In genomic region chr6:27188885-27189418, GRCh38 we compare ENCODE assay signal across 8 cellular contexts. TPM values are rescaled to one million over a fixed set of nuclear protein-coding genes. Genes with fewer than 3 reads are reported as not detected.
DNase-seq lines count a peak whose midpoint lies in the region; ATAC-seq, FAIRE-seq and TF ChIP-seq lines count a peak whose summit lies in the region.

No MANE protein-coding gene starts in this region.

- H2AK5ac ChIP-seq in neuronal stem cell (ENCODE audit: low read depth, low read length) = no peak overlapping the region

- peaks cover 8% of the 10 kb centered on the region for H3K4me1 ChIP-seq in OCI-LY1 (ENCODE audit: insufficient read depth, low read length, severe bottlenecking)
- H3K4me1 ChIP-seq in neuronal stem cell (ENCODE audit: control insufficient read depth in 2 of 2, insufficient read depth in 1 of 2, low read depth in 1 of 2, low read length in 2 of 2) = peaks cover 0 to 2% of the 10 kb centered on the region in 2 donors

- no peak overlapping the region for H4K91ac ChIP-seq in neuronal stem cell (ENCODE audit: low read depth, low read length, poor library complexity)

- H3K9me3 ChIP-seq in OCI-LY1 (ENCODE audit: low read length) (no peaks in the 10 kb centered on the region), neuronal stem cell (replicated peaks in 1 of 2; ENCODE audit: control insufficient read depth in 2 of 2, insufficient read depth in 1 of 2, low read depth in 1 of 2, low read length in 2 of 2) (no peaks in the 10 kb centered on the region)

- peak; percentile 79 for ATAC-seq in GM21619 (IDR thresholded peaks at IDR 0.05; ENCODE audit: unreplicated experiment)

- no CpG with 5 or more reads among the region's 10 CpGs for WGBS in neuronal stem cell (ENCODE audit: extremely low coverage in 2 of 2, insufficient read length in 2 of 2, insufficient replicate concordance in 1 of 2), 2 donors

- H2BK12ac ChIP-seq in neuronal stem cell (ENCODE audit: low read length) = no peak overlapping the region

- no peak overlapping the region for H4K8ac ChIP-seq in neuronal stem cell (ENCODE audit: low read depth, low read length)

- peaks cover 10% of the 10 kb centered on the region for H3K27me3 Mint-ChIP-seq in activated naive CD4-positive, alpha-beta T cell treated with anti-CD3 and anti-CD28 coated beads, Interleukin-2, amount 10 ng/mL, durations not matched to agents 7 days and 5 days

- FAIRE-seq in GM12891 (lab: Jason Lieb, UNC) = no peak

- no peaks in the 10 kb centered on the region for H4K20me1 ChIP-seq in OCI-LY1 (ENCODE audit: insufficient read depth, low read length)

- in situ Hi-C loops in KBM-7 (cut with MboI; ENCODE audit: low pct_unique_long_range_greater_than_20kb, low sequenced_read_pairs) = no loop called here

- H3K4me1 Mint-ChIP-seq in activated naive CD4-positive, alpha-beta T cell treated with anti-CD3 and anti-CD28 coated beads, Interleukin-2, amount 10 ng/mL, durations not matched to agents 7 days and 5 days = peaks cover 16% of the 10 kb centered on the region

- H3K4me3 Mint-ChIP-seq in activated naive CD4-positive, alpha-beta T cell treated with anti-CD3 and anti-CD28 coated beads, Interleukin-2, amount 10 ng/mL, durations not matched to agents 7 days and 5 days = peak overlapping the region; percentile 78

- H3K4ac ChIP-seq in neuronal stem cell (ENCODE audit: low read length) = no peak overlapping the region

- H2AFZ ChIP-seq in OCI-LY1 (ENCODE audit: low read length) (peak overlapping the region; percentile 23; the same call in 1 of the 2 replicates), neuronal stem cell (ENCODE audit: low read length) (peak overlapping the region; percentile 87)

- H3K23ac ChIP-seq in neuronal stem cell (ENCODE audit: low read depth, low read length, poor library complexity) = no peak overlapping the region

- CTCF ChIA-PET in activated naive CD4-positive, alpha-beta T cell treated with anti-CD3 and anti-CD28 coated beads, Interleukin-2, amount 10 ng/mL, durations not matched to agents 7 days and 5 days (lab: Charles Lee) = interaction anchor here (1.7 to 1.9 kb wide), 3 partner anchors 11 to 608 kb away, joined by 4 to 5 read pairs (median 4); no protein-coding TSS in a partner anchor

- H3K18ac ChIP-seq in neuronal stem cell (ENCODE audit: low read length) = no peak overlapping the region

- H3K27me3 ChIP-seq in OCI-LY1 (ENCODE audit: insufficient read depth, low read length) = no peaks in the 10 kb centered on the region
- no peaks in the 10 kb centered on the region for H3K27me3 ChIP-seq in neuronal stem cell (ENCODE audit: control insufficient read depth in 3 of 3, insufficient read depth in 3 of 3, low read depth in 1 of 3, low read length in 3 of 3)

- no peak overlapping the region for H2BK5ac ChIP-seq in neuronal stem cell (ENCODE audit: low read length)

- H3K4me2 ChIP-seq in OCI-LY1 (ENCODE audit: low read length) = peak overlapping the region; percentile 67
- H3K4me2 ChIP-seq in neuronal stem cell (ENCODE audit: insufficient read depth, low read length, poor library complexity, severe bottlenecking) = peak overlapping the region; percentile 64

- H3K79me2 ChIP-seq in OCI-LY1 (ENCODE audit: insufficient read depth, low read length) = no peaks in the 10 kb centered on the region

- H3K9me3 Mint-ChIP-seq in activated naive CD4-positive, alpha-beta T cell treated with anti-CD3 and anti-CD28 coated beads, Interleukin-2, amount 10 ng/mL, durations not matched to agents 7 days and 5 days = no peaks in the 10 kb centered on the region

- TF ChIP-seq CTCF in OCI-LY1 (IDR thresholded peaks at IDR 0.05; ENCODE audit: low read length) = peak; percentile 73

- no peaks in the 10 kb centered on the region for H3K36me3 ChIP-seq in OCI-LY1 (ENCODE audit: insufficient read depth, low read length)
- H3K36me3 ChIP-seq in neuronal stem cell (replicated peaks in 1 of 2; ENCODE audit: control insufficient read depth in 2 of 2, insufficient read depth in 2 of 2, low read length in 2 of 2) = no peaks in the 10 kb centered on the region

- DNase-seq in EH (ENCODE audit: low read depth) = peak; percentile 81
- peak; percentile 87 for DNase-seq in KBM-7
- peak; percentile 68 for DNase-seq in activated naive CD4-positive, alpha-beta T cell treated with anti-CD3 and anti-CD28 coated beads, Interleukin-2, amount 10 ng/mL, durations not matched to agents 7 days and 5 days
- peak; percentile 65 for DNase-seq in germinal center (ENCODE audit: low spot score)
- peak; percentile 77 for DNase-seq in neuronal stem cell (ENCODE audit: low spot score)
- no peak for DNase-seq in GM12891 (ENCODE audit: insufficient read length, low spot score)

- no peak for TF ChIP-seq POLR2A in GM12891 (IDR thresholded peaks at IDR 0.05; ENCODE audit: low read depth, low read length)

- no peaks in the 10 kb centered on the region for H3K79me1 ChIP-seq in neuronal stem cell (ENCODE audit: low read depth, low read length)

- H3K9ac ChIP-seq in OCI-LY1 (ENCODE audit: low read length) = peak overlapping the region; percentile 66
- H3K9ac ChIP-seq in neuronal stem cell (ENCODE audit: low read depth, low read length, poor library complexity) = no peak overlapping the region

- no peak overlapping the region for H2BK15ac ChIP-seq in neuronal stem cell (ENCODE audit: low read length)

- no peak overlapping the region for H3K14ac ChIP-seq in neuronal stem cell (ENCODE audit: low read length)

- peak overlapping the region; percentile 20 for H3K27ac Mint-ChIP-seq in activated naive CD4-positive, alpha-beta T cell treated with anti-CD3 and anti-CD28 coated beads, Interleukin-2, amount 10 ng/mL, durations not matched to agents 7 days and 5 days

- no peaks in the 10 kb centered on the region for H3K9me2 ChIP-seq in OCI-LY1 (ENCODE audit: low read depth, low read length)

- no peaks in the 10 kb centered on the region for H3F3A ChIP-seq in OCI-LY1 (ENCODE audit: insufficient read depth, low read length)

- H3K4me3 ChIP-seq in OCI-LY1 (ENCODE audit: low read depth, low read length, poor library complexity, severe bottlenecking) (peak overlapping the region; percentile 64), neuronal stem cell (ENCODE audit: low read length in 2 of 2) (peak overlapping the region; percentile 49 to 79)

- H3K36me3 Mint-ChIP-seq in activated naive CD4-positive, alpha-beta T cell treated with anti-CD3 and anti-CD28 coated beads, Interleukin-2, amount 10 ng/mL, durations not matched to agents 7 days and 5 days = no peaks in the 10 kb centered on the region

- H2BK120ac ChIP-seq in neuronal stem cell (ENCODE audit: low read depth, low read length) = no peak overlapping the region

- H3K27ac ChIP-seq in OCI-LY1 (ENCODE audit: low read depth, low read length, poor library complexity, severe bottlenecking) (no peak overlapping the region), neuronal stem cell (replicated peaks; ENCODE audit: low read length) (peak overlapping the region; percentile 88)

TF ChIP-seq in GM12891, 5 proteins besides CTCF, POLR2A, EP300 and RAD21:
- TF ChIP-seq POU2F2 (IDR thresholded peaks at IDR 0.05; ENCODE audit: low read depth, low read length) (no peak), PAX5 (IDR thresholded peaks at IDR 0.05; ENCODE audit: insufficient read depth, low read length, severe bottlenecking) (no peak), TAF1 (IDR thresholded peaks at IDR 0.05; ENCODE audit: low read depth, low read length) (no peak), SPI1 (IDR thresholded peaks at IDR 0.05; ENCODE audit: low read depth, low read length) (no peak)

RNA-seq across cellular contexts. Expression of gene PRSS16, which starts 58.5 kb away (rescaled TPM):
- polyA plus RNA-seq in neuronal stem cell (2013, experiment 1 of 2) = 3.2 TPM
- 3.0 TPM for polyA plus RNA-seq in neuronal stem cell (2013, experiment 2 of 2)
- 0.81 TPM for polyA plus RNA-seq in GM12891 (2012; ENCODE audit: low read depth, missing spikeins)
